In genomic region chr1:229973297-229973612, GRCh38 we compare ENCODE assay signal across 27 cellular contexts.
"Had no signal": no experiment of that assay in that cellular context is flagged by ENCODE, and none has a peak within 500 bp of the region (broad histone marks: within the 10 kb centered on the region; RNA-seq: fewer than 3 reads in every experiment).

No MANE protein-coding gene starts in this region.

- H3K4me3 ChIP-seq: left lung, lower lobe of right lung, ovary, right atrium auricular region, skin epidermis, spleen, suprapubic skin, thoracic aorta, tibial artery, upper lobe of right lung had no signal

- H3K27ac ChIP-seq: left lung, lower lobe of right lung, ovary, right atrium auricular region, skin epidermis, spleen, suprapubic skin, thoracic aorta, tibial artery, upper lobe of right lung had no signal

- H3K4me3 Mint-ChIP-seq: naive thymus-derived CD8-positive, alpha-beta T cell; nephron; neural crest cell; stimulated activated effector memory CD8-positive, alpha-beta T cell treated with anti-CD3 and anti-CD28 coated beads, Interleukin-12 subunit alpha, Interleukin-12 subunit beta, amount 100 ng/mL, for 72 hours; stimulated activated naive CD8-positive, alpha-beta T cell treated with anti-CD3 and anti-CD28 coated beads, Interleukin-15, Interleukin-2, amounts not matched to agents 100 ng/mL and 50 ng/mL, for 24 hours had no signal

- H3K36me3 Mint-ChIP-seq: stimulated activated effector memory CD8-positive, alpha-beta T cell treated with anti-CD3 and anti-CD28 coated beads, Interleukin-12 subunit alpha, Interleukin-12 subunit beta, amount 100 ng/mL, for 72 hours had no signal

- ATAC-seq: left cardiac atrium; left lung; naive thymus-derived CD8-positive, alpha-beta T cell; sciatic nerve had no signal

- FAIRE-seq: keratinocyte, urothelium cell line had no signal

- H3K27ac Mint-ChIP-seq: naive thymus-derived CD8-positive, alpha-beta T cell; nephron; progenitor cell of endocrine pancreas; stimulated activated effector memory CD8-positive, alpha-beta T cell treated with anti-CD3 and anti-CD28 coated beads, Interleukin-12 subunit alpha, Interleukin-12 subunit beta, amount 100 ng/mL, for 72 hours; stimulated activated naive CD8-positive, alpha-beta T cell treated with anti-CD3 and anti-CD28 coated beads, Interleukin-15, Interleukin-2, amounts not matched to agents 100 ng/mL and 50 ng/mL, for 24 hours had no signal

- H3K27me3 ChIP-seq: left lung, ovary, right atrium auricular region, spleen, suprapubic skin, tibial artery, upper lobe of right lung had no signal

- H3K4me1 Mint-ChIP-seq: nephron; neural crest cell; stimulated activated effector memory CD8-positive, alpha-beta T cell treated with anti-CD3 and anti-CD28 coated beads, Interleukin-12 subunit alpha, Interleukin-12 subunit beta, amount 100 ng/mL, for 72 hours had no signal

- H3K36me3 ChIP-seq: left lung, lower lobe of right lung, ovary, right atrium auricular region, spleen, suprapubic skin, thoracic aorta, tibial artery, upper lobe of right lung had no signal

- DNase-seq: hippocampal formation; kidney glomerular epithelial cell; left cardiac atrium; left lung; lower lobe of right lung; mammary epithelial cell; mesenchymal stem cell; naive thymus-derived CD8-positive, alpha-beta T cell; ovary; spleen; stimulated activated CD4-positive, alpha-beta T cell treated with anti-CD3 and anti-CD28 coated beads, Interleukin-4, amount 100 ng/mL, for 24 hours; stimulated activated naive CD4-positive, alpha-beta T cell; tibial artery; trophoblast cell; upper lobe of right lung had no signal

- H3K4me1 ChIP-seq: left lung, lower lobe of right lung, right atrium auricular region, spleen, tibial artery, upper lobe of right lung had no signal

- H3K9me3 ChIP-seq: lower lobe of right lung, ovary, suprapubic skin, thoracic aorta, upper lobe of right lung had no signal

- H3K27me3 Mint-ChIP-seq: progenitor cell of endocrine pancreas had no signal
